ENCODE assay signal across 17 cellular contexts in the genomic region with DNA sequence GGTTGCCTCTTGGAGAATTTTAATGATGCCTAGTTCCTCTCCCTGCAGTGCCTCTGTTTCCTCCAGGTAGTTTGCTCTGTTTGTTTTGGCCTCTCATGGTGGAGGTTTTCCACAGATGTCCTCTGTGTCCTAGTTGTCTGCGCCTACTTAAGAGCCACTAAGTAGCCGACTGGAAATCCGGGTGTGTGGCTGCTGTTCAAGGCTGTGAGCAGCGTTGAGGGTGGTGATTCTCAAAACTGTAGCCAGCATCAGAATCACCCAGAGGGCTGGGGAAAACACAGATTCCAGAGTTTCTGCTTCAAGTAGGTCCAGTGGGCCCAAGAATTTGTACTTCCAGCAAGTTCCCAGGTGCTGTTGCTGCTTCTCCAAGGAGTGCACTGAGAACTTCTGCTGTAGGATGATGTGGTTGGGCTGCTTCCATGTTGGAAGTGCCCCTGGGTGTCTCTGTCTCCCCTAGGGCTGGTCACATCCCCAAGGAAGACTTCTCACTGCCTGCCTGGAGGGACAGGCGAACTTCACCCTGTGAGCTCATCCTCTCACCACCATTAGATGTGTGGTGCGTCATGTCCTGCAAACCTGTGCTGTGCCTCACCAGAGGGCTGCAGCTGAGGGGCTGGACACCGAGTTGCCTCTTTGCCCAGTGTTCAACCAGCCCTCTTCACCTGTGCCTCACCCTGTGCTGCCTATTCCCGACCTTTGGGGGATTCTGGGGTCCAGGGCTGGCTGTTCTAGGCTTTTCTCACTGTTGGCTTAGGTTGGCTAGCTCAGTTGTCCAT. TPM values are rescaled to one million over a fixed set of nuclear protein-coding genes. Genes with fewer than 3 reads are reported as not detected.
A peak's percentile ranks its signal among the peaks of the same experiment; 100 is the strongest.
DNase-seq lines count a peak whose midpoint lies in the region; ATAC-seq, FAIRE-seq and TF ChIP-seq lines count a peak whose summit lies in the region.
"Had no signal": no experiment of that assay in that cellular context is flagged by ENCODE, and none has a peak within 500 bp of the region (broad histone marks: within the 10 kb centered on the region; RNA-seq: fewer than 3 reads in every experiment).

No MANE protein-coding gene starts in this region.

- in situ Hi-C loops in GM12878 (cut with MboI), result no loop called here

- H3K79me2 ChIP-seq in MM.1S (ENCODE audit: low read length) (peaks cover 21% of the 10 kb centered on the region), GM12878 (ENCODE audit: control insufficient read depth, insufficient read depth, low read length) (no peaks in the 10 kb centered on the region)

- H3K4me2 ChIP-seq in MM.1S (ENCODE audit: low read depth, low read length) (peak overlapping the region; percentile 76; the same call in 1 of the 2 replicates), GM12878 (ENCODE audit: control insufficient read depth, insufficient read depth) (no peak overlapping the region)
- H3K4me2 ChIP-seq: GM23338 had no signal

- H3K4me1 ChIP-seq in MM.1S (ENCODE audit: low read length) (peaks cover 20% of the 10 kb centered on the region), GM12878 (ENCODE audit: control insufficient read depth, insufficient read depth, low read length) (peaks cover 10% of the 10 kb centered on the region), neutrophil (ENCODE audit: control insufficient read depth in 1 of 2, insufficient read depth in 1 of 2, low read depth in 1 of 2, low read length in 1 of 2) (peaks cover 32 to 35% of the 10 kb centered on the region in 2 experiments), breast epithelium (no peaks in the 10 kb centered on the region)

- no peak for TF ChIP-seq CTCF in MM.1S (IDR thresholded peaks at IDR 0.05; ENCODE audit: low read length)
- no peak for TF ChIP-seq CTCF in GM12878 (IDR thresholded peaks at IDR 0.05 in 2 of 3, conservative IDR thresholded peaks at IDR 0.05 in 1 of 3; ENCODE audit: control insufficient read depth in 2 of 3, extremely low read depth in 1 of 3, insufficient read depth in 1 of 3, low read depth in 3 of 3, low read length in 3 of 3)
- no peak for TF ChIP-seq CTCF in neutrophil (IDR thresholded peaks at IDR 0.05)
- no peak for TF ChIP-seq CTCF in breast epithelium (IDR thresholded peaks at IDR 0.05)

- SMC1A ChIA-PET in GM12878 (lab: Charles Lee; ENCODE audit: uncharacterized antibody, unreplicated experiment), result interaction anchor here (1.2 to 1.5 kb wide), 2 partner anchors 10 to 13 kb away, joined by 3 to 4 read pairs; no protein-coding TSS in a partner anchor

- H2AFZ ChIP-seq in MM.1S (ENCODE audit: low read length) (0 out of 2 replicates have a peak overlapping the region, but pooled peaks have one; percentile 36), GM12878 (ENCODE audit: control insufficient read depth, low read depth, low read length) (no peak overlapping the region)
- H2AFZ ChIP-seq: GM23338 had no signal

- TF ChIP-seq EP300 in GM12878 (IDR thresholded peaks at IDR 0.05; ENCODE audit: borderline replicate concordance in 1 of 2, control insufficient read depth in 1 of 2, low read depth in 2 of 2, low read length in 2 of 2), result no peak

- RAD21 ChIA-PET in GM12878 (lab: Charles Lee; ENCODE audit: unreplicated experiment), result interaction anchor here (0.9 kb wide), 1 partner anchor 32 kb away, joined by 4 read pairs; no protein-coding TSS in a partner anchor

- no peak for ATAC-seq in GM12878
- ATAC-seq: GM23338 had no signal

- peak overlapping the region; percentile 51 for H3K4me3 Mint-ChIP-seq in T-helper 2 cell treated with Interferon-gamma antibody and Interleukin-4, amounts not matched to agents 5 μg/mL and 100 μg/mL, for 36 hours
- H3K4me3 Mint-ChIP-seq: GM23338, type B pancreatic cell had no signal

- H3K27me3 Mint-ChIP-seq in T-helper 2 cell treated with Interferon-gamma antibody and Interleukin-4, amounts not matched to agents 5 μg/mL and 100 μg/mL, for 36 hours (ENCODE audit: low read depth), result no peaks in the 10 kb centered on the region
- H3K27me3 Mint-ChIP-seq: type B pancreatic cell had no signal

- intact Hi-C loops in GM12878 (cut with micrococcal nuclease; ENCODE audit: unreplicated experiment) (no loop called here), breast epithelium (cut with DNase I; ENCODE audit: low total_unique reads) (no loop called here)

- H3K27ac Mint-ChIP-seq in T-helper 2 cell treated with Interferon-gamma antibody and Interleukin-4, amounts not matched to agents 5 μg/mL and 100 μg/mL, for 36 hours, result peak overlapping the region; percentile 82
- H3K27ac Mint-ChIP-seq: GM23338, type B pancreatic cell had no signal

- peaks cover 18% of the 10 kb centered on the region for H3K4me1 Mint-ChIP-seq in T-helper 2 cell treated with Interferon-gamma antibody and Interleukin-4, amounts not matched to agents 5 μg/mL and 100 μg/mL, for 36 hours (ENCODE audit: low read depth)
- H3K4me1 Mint-ChIP-seq: GM23338 had no signal

- no peak for DNase-seq in T-helper 2 cell treated with Interferon-gamma antibody and Interleukin-4, amounts not matched to agents 5 μg/mL and 100 μg/mL, for 36 hours (ENCODE audit: low spot score)
- DNase-seq in T-helper 2 cell (no peak), MM.1S (no peak), GM12878 (ENCODE audit: low read depth, low spot score) (no peak), breast epithelium (ENCODE audit: low spot score in 2 of 2) (no peak), NCI-H1694 (lab: John Stamatoyannopoulos, UW) (no peak), hippocampal formation (lab: John Stamatoyannopoulos, UW) (no peak)
- DNase-seq: activated CD8-positive, alpha-beta memory T cell treated with anti-CD3 and anti-CD28 coated beads for 24 hours; C1 segment of cervical spinal cord; NCI-H1092; SHP77 treated with DMSO at 0.1 percent for 48 hours; stimulated activated CD4-positive, alpha-beta T cell treated with anti-CD3 and anti-CD28 coated beads, Interleukin-4, amount 100 ng/mL, for 4 hours had no signal

- TF ChIP-seq POLR2A in GM12878 (IDR thresholded peaks at IDR 0.05; ENCODE audit: low read depth, low read length), result 0 out of 2 replicates have a peak, but pooled peaks have one; percentile 21
- no peak for TF ChIP-seq POLR2A in breast epithelium (IDR thresholded peaks at IDR 0.05)

- H3K27ac ChIP-seq in MM.1S (ENCODE audit: low read length) (peak overlapping the region; percentile 32; the same call in 1 of the 2 replicates), GM12878 (ENCODE audit: control insufficient read depth, insufficient read depth) (no peak overlapping the region), neutrophil (peak overlapping the region; percentile 82), breast epithelium (no peak overlapping the region)

- H3K9me2 ChIP-seq in MM.1S (replicated peaks; ENCODE audit: insufficient read depth, low read length), result no peaks in the 10 kb centered on the region

- H3K36me3 Mint-ChIP-seq in T-helper 2 cell treated with Interferon-gamma antibody and Interleukin-4, amounts not matched to agents 5 μg/mL and 100 μg/mL, for 36 hours (ENCODE audit: low read depth), result peaks cover 74% of the 10 kb centered on the region

- no peaks in the 10 kb centered on the region for H3F3A ChIP-seq in MM.1S (ENCODE audit: insufficient read depth, low read length)

- H3K36me3 ChIP-seq in MM.1S (replicated peaks; ENCODE audit: insufficient read depth, low read length), result peaks cover 21% of the 10 kb centered on the region
- peaks cover 43 to 48% of the 10 kb centered on the region in 2 experiments for H3K36me3 ChIP-seq in GM12878 (ENCODE audit: control insufficient read depth in 2 of 2, insufficient read depth in 2 of 2, low read length in 1 of 2)
- peaks cover 94% of the 10 kb centered on the region for H3K36me3 ChIP-seq in neutrophil
- peaks cover 33% of the 10 kb centered on the region for H3K36me3 ChIP-seq in breast epithelium

- no peak for TF ChIP-seq RAD21 in GM12878 (IDR thresholded peaks at IDR 0.05; ENCODE audit: insufficient read depth, low read depth, low read length)

- no TSS peak for BruUV-seq in GM12878 (replicated peaks; lab: Mats Ljungman, UMichigan)

- CTCF ChIA-PET in GM12878 (lab: Yijun Ruan, JAX), result no interaction called here

- H3K4me3 ChIP-seq in MM.1S (ENCODE audit: low read length) (0 out of 2 replicates have a peak overlapping the region, but pooled peaks have one; percentile 31), GM12878 (no peak overlapping the region), neutrophil (ENCODE audit: low read depth in 1 of 2, low read length in 1 of 2) (no peak overlapping the region), breast epithelium (no peak overlapping the region)
- H3K4me3 ChIP-seq: GM23338, lung had no signal

- no peaks in the 10 kb centered on the region for H3K27me3 ChIP-seq in MM.1S (replicated peaks; ENCODE audit: insufficient read depth, low read length)
- H3K27me3 ChIP-seq in GM12878 (replicated peaks in 1 of 2; ENCODE audit: control insufficient read depth in 2 of 2, insufficient read depth in 2 of 2, low read length in 1 of 2), result no peaks in the 10 kb centered on the region
- H3K27me3 ChIP-seq in neutrophil, result no peaks in the 10 kb centered on the region
- no peaks in the 10 kb centered on the region for H3K27me3 ChIP-seq in breast epithelium

- POLR2A ChIA-PET in GM12878 (lab: Charles Lee), result no interaction called here

- FAIRE-seq in GM12878 (lab: Jason Lieb, UNC), result no peak
- FAIRE-seq: frontal cortex had no signal

- H4K20me1 ChIP-seq in MM.1S (ENCODE audit: insufficient read depth, low read length), result no peaks in the 10 kb centered on the region
- no peaks in the 10 kb centered on the region for H4K20me1 ChIP-seq in GM12878 (ENCODE audit: control insufficient read depth, insufficient read depth)

- no peak overlapping the region; the same call in 1 of the 2 replicates for H3K9ac ChIP-seq in MM.1S (ENCODE audit: low read length)
- H3K9ac ChIP-seq in GM12878 (ENCODE audit: control insufficient read depth, insufficient read depth, low read length), result no peak overlapping the region

- 94% methylated on average over 8 of the region's 8 CpGs for WGBS in GM12878 (ENCODE audit: insufficient coverage, insufficient replicate concordance, low lambda C conversion rate, missing lambda C conversion rate)

- H3K9me3 Mint-ChIP-seq in T-helper 2 cell treated with Interferon-gamma antibody and Interleukin-4, amounts not matched to agents 5 μg/mL and 100 μg/mL, for 36 hours, result no peaks in the 10 kb centered on the region
- H3K9me3 Mint-ChIP-seq: GM23338, type B pancreatic cell had no signal

- H3K9me3 ChIP-seq in MM.1S (replicated peaks; ENCODE audit: insufficient read depth, low read length) (no peaks in the 10 kb centered on the region), GM12878 (replicated peaks; ENCODE audit: control insufficient read depth, insufficient read depth, low read length) (no peaks in the 10 kb centered on the region), neutrophil (no peaks in the 10 kb centered on the region), breast epithelium (no peaks in the 10 kb centered on the region)

RNA-seq across cellular contexts. Expression of a gene that starts 34.8 kb away (rescaled TPM):
- total RNA-seq in GM12878 (2013; cell fraction: nucleolus; rRNA removed), result 321 and 348 TPM in 2 replicates
- total RNA-seq in GM12878 (2014; rRNA removed), result 31.6 and 36.7 TPM in 2 replicates
- 38.2 and 39.7 TPM in 2 replicates for total RNA-seq in GM12878 (2014; rRNA removed; fragmentation: Illumina TruSeq; extraction: Trizol)
- 24.7 and 32.3 TPM in 2 replicates for total RNA-seq in GM12878 (2021)
- polyA plus RNA-seq in GM12878 (2011; ENCODE audit: low read depth), result 20.6 TPM
- polyA plus RNA-seq in GM12878 (2011; rRNA removed), result 50.5 and 60.7 TPM in 2 replicates
- polyA plus RNA-seq in GM12878 (2011; cell fraction: cytosol; rRNA removed), result 24.4 and 28.6 TPM in 2 replicates
- polyA plus RNA-seq in GM12878 (2011; cell fraction: nucleus; rRNA removed), result 145 and 161 TPM in 2 replicates
- 25.4 and 30.0 TPM in 2 replicates for polyA plus RNA-seq in GM12878 (2012)
- 48.3 and 67.1 TPM in 2 replicates for polyA plus RNA-seq in GM12878 (2014; fragmentation: Illumina TruSeq; extraction: Trizol)
- polyA plus RNA-seq in GM12878 (2014; fragmentation: Nextera tagmentation; extraction: Ambion mirVana), result 1 to 10 TPM; 4.6 to 6.6 TPM
- polyA plus RNA-seq in GM12878 (2014; rRNA removed), result 31.0 and 36.8 TPM in 2 replicates
- 10 to 100 TPM; 22.5 to 27.4 TPM for polyA plus RNA-seq in GM12878 (2016; fragmentation: Nextera tagmentation; extraction: Ambion mirVana)
- polyA minus RNA-seq in GM12878 (2011; rRNA and poly(A)+ RNA removed), result 34.5 and 34.8 TPM in 2 replicates
- 8.3 and 12.6 TPM in 2 replicates for polyA minus RNA-seq in GM12878 (2011; cell fraction: cytosol; rRNA and poly(A)+ RNA removed)
- 43.3 and 71.2 TPM in 2 replicates for polyA minus RNA-seq in GM12878 (2011; cell fraction: nucleus; rRNA and poly(A)+ RNA removed)
- 10 to 100 TPM; 40.5 to 84.7 (median 76.0) TPM for total RNA-seq in breast epithelium

RNA-seq across cellular contexts. Expression of a gene that starts 42.1 kb away (rescaled TPM):
- total RNA-seq in GM12878 (2013; cell fraction: nucleolus; rRNA removed), result 12.2 and 17.4 TPM in 2 replicates
- total RNA-seq in GM12878 (2014; rRNA removed) (197 and 220 TPM in 2 replicates), GM12878 (2014; rRNA removed; fragmentation: Illumina TruSeq; extraction: Trizol) (362 and 378 TPM in 2 replicates), GM12878 (2021) (172 and 182 TPM in 2 replicates), breast epithelium (10 to 100 TPM; 18.2 to 32.4 (median 21.7) TPM)
- polyA plus RNA-seq in GM12878 (2011; ENCODE audit: low read depth), result 227 TPM
- polyA plus RNA-seq in GM12878 (2011; rRNA removed) (628 and 736 TPM in 2 replicates), GM12878 (2014; fragmentation: Illumina TruSeq; extraction: Trizol) (287 and 324 TPM in 2 replicates), GM12878 (2014; fragmentation: Nextera tagmentation; extraction: Ambion mirVana) (1,000 to 10,000 TPM in 1 of 2 experiments, 100 to 1,000 TPM in 1; 781 to 1,251 TPM), GM12878 (2014; rRNA removed) (215 and 315 TPM in 2 replicates), GM12878 (2016; fragmentation: Nextera tagmentation; extraction: Ambion mirVana) (100 to 1,000 TPM; 904 to 916 TPM)
- 532 and 778 TPM in 2 replicates for polyA plus RNA-seq in GM12878 (2011; cell fraction: cytosol; rRNA removed)
- 283 and 317 TPM in 2 replicates for polyA plus RNA-seq in GM12878 (2011; cell fraction: nucleus; rRNA removed)
- polyA plus RNA-seq in GM12878 (2012), result 258 and 269 TPM in 2 replicates
- polyA minus RNA-seq in GM12878 (2011; rRNA and poly(A)+ RNA removed), result 241 and 311 TPM in 2 replicates
- 88.6 and 92.8 TPM in 2 replicates for polyA minus RNA-seq in GM12878 (2011; cell fraction: cytosol; rRNA and poly(A)+ RNA removed)
- 23.5 and 28.1 TPM in 2 replicates for polyA minus RNA-seq in GM12878 (2011; cell fraction: nucleus; rRNA and poly(A)+ RNA removed)

Comparison
In these comparisons a context has a peak if more than half of its experiments do, and no peak if none do; other contexts are left out.
1. H3K27ac ChIP-seq: peak in MM.1S (single experiment) and neutrophil (single experiment); none in GM12878 (single experiment) and breast epithelium (0 of 2).